In the genomic region with DNA sequence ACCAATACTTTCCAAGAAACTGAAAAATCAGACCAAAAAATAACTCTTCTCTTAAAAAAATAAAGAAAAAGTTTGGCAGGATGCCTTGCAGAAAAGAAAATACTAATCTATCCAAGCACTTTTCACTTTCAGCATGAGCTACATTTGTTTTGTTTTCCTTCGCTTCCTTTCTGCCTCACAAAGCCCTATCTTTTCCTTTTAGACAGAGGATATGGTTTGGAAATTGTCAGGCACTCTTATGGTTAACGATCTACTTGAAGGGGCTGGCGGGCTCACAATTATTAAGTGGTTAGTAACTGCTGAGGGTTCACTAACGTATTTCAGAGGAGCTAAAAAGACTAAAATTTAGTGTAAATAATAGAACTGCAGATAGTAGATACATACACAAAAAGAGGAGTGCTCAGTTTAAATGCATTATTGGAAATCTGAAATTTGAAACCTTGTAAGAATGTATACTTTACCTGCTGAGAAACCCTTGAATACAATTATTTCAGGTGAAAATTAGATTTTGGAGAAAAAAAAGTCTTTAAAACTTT, we compare ENCODE assay signal across 1 cellular context.
TF ChIP-seq lines count a peak whose summit lies in the region.

No MANE protein-coding gene starts in this region.

TF ChIP-seq in K562, 482 proteins besides CTCF, POLR2A, EP300 and RAD21 (continued from another document):
- TF ChIP-seq ZNF277 (CRISPR knock-in tag; IDR thresholded peaks at IDR 0.05; ENCODE audit: borderline replicate concordance) = no peak
- TF ChIP-seq SMARCA4 (IDR thresholded peaks at IDR 0.05) = 0 out of 2 replicates have a peak, but pooled peaks have one; percentile 21
- peak; percentile 57 for TF ChIP-seq BRD9 (IDR thresholded peaks at IDR 0.05; ENCODE audit: low read depth, partially characterized antibody)
- TF ChIP-seq ZNF740 (CRISPR knock-in tag; IDR thresholded peaks at IDR 0.05) = no peak
- TF ChIP-seq ZNF740 (tag; IDR thresholded peaks at IDR 0.05) = no peak
- no peak for TF ChIP-seq GMEB1 (CRISPR knock-in tag; IDR thresholded peaks at IDR 0.05)
- 0 out of 2 replicates have a peak, but pooled peaks have one; percentile 14 for TF ChIP-seq BHLHE40 (IDR thresholded peaks at IDR 0.05; ENCODE audit: low read length)
- TF ChIP-seq GTF2E2 (tag; IDR thresholded peaks at IDR 0.05) = peak; percentile 25; the same call in 1 of the 2 replicates
- TF ChIP-seq ARID1B (IDR thresholded peaks at IDR 0.05) = 0 out of 2 replicates have a peak, but pooled peaks have one; percentile 18
- 0 out of 4 replicates have a peak, but pooled peaks of 1 of the 2 experiments have one; percentile 2 for TF ChIP-seq MNT (conservative IDR thresholded peaks at IDR 0.05)
- TF ChIP-seq, protein P1, sequence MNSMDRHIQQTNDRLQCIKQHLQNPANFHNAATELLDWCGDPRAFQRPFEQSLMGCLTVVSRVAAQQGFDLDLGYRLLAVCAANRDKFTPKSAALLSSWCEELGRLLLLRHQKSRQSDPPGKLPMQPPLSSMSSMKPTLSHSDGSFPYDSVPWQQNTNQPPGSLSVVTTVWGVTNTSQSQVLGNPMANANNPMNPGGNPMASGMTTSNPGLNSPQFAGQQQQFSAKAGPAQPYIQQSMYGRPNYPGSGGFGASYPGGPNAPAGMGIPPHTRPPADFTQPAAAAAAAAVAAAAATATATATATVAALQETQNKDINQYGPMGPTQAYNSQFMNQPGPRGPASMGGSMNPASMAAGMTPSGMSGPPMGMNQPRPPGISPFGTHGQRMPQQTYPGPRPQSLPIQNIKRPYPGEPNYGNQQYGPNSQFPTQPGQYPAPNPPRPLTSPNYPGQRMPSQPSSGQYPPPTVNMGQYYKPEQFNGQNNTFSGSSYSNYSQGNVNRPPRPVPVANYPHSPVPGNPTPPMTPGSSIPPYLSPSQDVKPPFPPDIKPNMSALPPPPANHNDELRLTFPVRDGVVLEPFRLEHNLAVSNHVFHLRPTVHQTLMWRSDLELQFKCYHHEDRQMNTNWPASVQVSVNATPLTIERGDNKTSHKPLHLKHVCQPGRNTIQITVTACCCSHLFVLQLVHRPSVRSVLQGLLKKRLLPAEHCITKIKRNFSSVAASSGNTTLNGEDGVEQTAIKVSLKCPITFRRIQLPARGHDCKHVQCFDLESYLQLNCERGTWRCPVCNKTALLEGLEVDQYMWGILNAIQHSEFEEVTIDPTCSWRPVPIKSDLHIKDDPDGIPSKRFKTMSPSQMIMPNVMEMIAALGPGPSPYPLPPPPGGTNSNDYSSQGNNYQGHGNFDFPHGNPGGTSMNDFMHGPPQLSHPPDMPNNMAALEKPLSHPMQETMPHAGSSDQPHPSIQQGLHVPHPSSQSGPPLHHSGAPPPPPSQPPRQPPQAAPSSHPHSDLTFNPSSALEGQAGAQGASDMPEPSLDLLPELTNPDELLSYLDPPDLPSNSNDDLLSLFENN (IDR thresholded peaks at IDR 0.05; ENCODE audit: low read depth in 2 of 2, low read length in 2 of 2) = 0 out of 4 replicates have a peak, but pooled peaks of 1 of the 2 experiments have one; percentile 27
- peak; percentile 38; the same call in 1 of the 2 replicates for TF ChIP-seq NFRKB (IDR thresholded peaks at IDR 0.05; ENCODE audit: low read depth)
- TF ChIP-seq, protein P2, sequence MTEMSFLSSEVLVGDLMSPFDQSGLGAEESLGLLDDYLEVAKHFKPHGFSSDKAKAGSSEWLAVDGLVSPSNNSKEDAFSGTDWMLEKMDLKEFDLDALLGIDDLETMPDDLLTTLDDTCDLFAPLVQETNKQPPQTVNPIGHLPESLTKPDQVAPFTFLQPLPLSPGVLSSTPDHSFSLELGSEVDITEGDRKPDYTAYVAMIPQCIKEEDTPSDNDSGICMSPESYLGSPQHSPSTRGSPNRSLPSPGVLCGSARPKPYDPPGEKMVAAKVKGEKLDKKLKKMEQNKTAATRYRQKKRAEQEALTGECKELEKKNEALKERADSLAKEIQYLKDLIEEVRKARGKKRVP (CRISPR knock-in tag; IDR thresholded peaks at IDR 0.05) = no peak
- TF ChIP-seq, protein P3, sequence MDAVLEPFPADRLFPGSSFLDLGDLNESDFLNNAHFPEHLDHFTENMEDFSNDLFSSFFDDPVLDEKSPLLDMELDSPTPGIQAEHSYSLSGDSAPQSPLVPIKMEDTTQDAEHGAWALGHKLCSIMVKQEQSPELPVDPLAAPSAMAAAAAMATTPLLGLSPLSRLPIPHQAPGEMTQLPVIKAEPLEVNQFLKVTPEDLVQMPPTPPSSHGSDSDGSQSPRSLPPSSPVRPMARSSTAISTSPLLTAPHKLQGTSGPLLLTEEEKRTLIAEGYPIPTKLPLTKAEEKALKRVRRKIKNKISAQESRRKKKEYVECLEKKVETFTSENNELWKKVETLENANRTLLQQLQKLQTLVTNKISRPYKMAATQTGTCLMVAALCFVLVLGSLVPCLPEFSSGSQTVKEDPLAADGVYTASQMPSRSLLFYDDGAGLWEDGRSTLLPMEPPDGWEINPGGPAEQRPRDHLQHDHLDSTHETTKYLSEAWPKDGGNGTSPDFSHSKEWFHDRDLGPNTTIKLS (IDR thresholded peaks at IDR 0.05; ENCODE audit: borderline replicate concordance, low read depth) = 0 out of 2 replicates have a peak, but pooled peaks have one; percentile 6
- peak; percentile 18; the same call in 1 of the 2 replicates for TF ChIP-seq NFIC (IDR thresholded peaks at IDR 0.05)
- no peak for TF ChIP-seq MTA1 (IDR thresholded peaks at IDR 0.05; ENCODE audit: borderline replicate concordance)
- no peak for TF ChIP-seq RBM39 (optimal IDR thresholded peaks at IDR 0.05; ENCODE audit: low read depth, low read length)
- TF ChIP-seq ZBTB40 (IDR thresholded peaks at IDR 0.05) = peak; percentile 47; the same call in 1 of the 2 replicates
- TF ChIP-seq ZBTB40 (CRISPR knock-in tag; IDR thresholded peaks at IDR 0.05) = no peak
- TF ChIP-seq NKRF (IDR thresholded peaks at IDR 0.05; ENCODE audit: borderline replicate concordance) = no peak
